In the genomic region with DNA sequence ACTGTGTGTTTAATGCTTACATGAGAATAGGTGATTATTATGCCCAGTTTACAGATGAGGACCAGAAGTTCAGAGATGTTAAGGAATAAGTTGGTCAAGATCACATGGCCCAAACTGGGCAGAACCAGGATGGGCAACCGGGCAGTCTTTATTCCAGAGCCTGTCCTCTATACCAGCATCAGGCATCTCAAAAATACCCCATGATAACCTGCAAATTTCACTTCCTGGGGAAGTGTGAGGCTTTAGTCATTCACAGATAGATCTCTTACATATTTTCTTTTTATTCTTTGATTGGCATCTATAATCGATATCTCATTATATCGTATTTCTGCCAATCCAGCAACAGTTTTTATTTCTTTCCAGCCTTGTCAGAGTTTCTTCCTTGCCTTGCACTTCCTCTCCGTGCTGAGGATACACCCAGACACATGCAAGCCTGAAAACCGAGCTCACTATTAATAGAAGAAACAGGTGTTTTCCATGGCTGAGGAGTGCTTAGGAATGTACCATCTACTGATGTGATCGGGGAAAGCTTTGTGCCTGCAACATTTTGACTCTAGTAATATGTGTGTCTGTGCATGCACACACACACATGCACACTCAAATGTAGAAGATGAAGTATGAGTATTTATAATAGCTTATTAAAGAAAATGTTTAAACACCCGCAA, we compare ENCODE assay signal across 9 cellular contexts.
DNase-seq lines count a peak whose midpoint lies in the region; ATAC-seq lines count a peak whose summit lies in the region.
"Had no signal": no experiment of that assay in that cellular context is flagged by ENCODE, and none has a peak within 500 bp of the region (broad histone marks: within the 10 kb centered on the region; RNA-seq: fewer than 3 reads in every experiment).

No MANE protein-coding gene starts in this region.

- H3K27ac ChIP-seq in KOPT-K1 (ENCODE audit: low read depth, low read length, poor library complexity, severe bottlenecking): peak overlapping the region; percentile 62

- H3K27me3 Mint-ChIP-seq in activated CD4-positive, alpha-beta T cell treated with anti-CD3 and anti-CD28 coated beads for 36 hours: no peaks in the 10 kb centered on the region

- H3K9me3 Mint-ChIP-seq in activated CD4-positive, alpha-beta T cell treated with anti-CD3 and anti-CD28 coated beads for 36 hours (ENCODE audit: low read depth): no peaks in the 10 kb centered on the region

- peak; percentile 6 for ATAC-seq in activated CD4-positive, alpha-beta T cell treated with anti-CD3 and anti-CD28 coated beads for 36 hours
- peak; percentile 25 for ATAC-seq in GM21825 (IDR thresholded peaks at IDR 0.05; ENCODE audit: unreplicated experiment)

- CTCF ChIA-PET in activated CD4-positive, alpha-beta T cell treated with anti-CD3 and anti-CD28 coated beads for 36 hours (lab: Charles Lee): interaction anchor here (0.5 to 6.1 kb wide), 5 partner anchors 9 to 60 kb away, joined by 3 to 34 read pairs (median 4); no protein-coding TSS in a partner anchor

- peaks cover 50% of the 10 kb centered on the region for H3K36me3 Mint-ChIP-seq in activated CD4-positive, alpha-beta T cell treated with anti-CD3 and anti-CD28 coated beads for 36 hours (ENCODE audit: low read depth)

- DNase-seq in activated CD4-positive, alpha-beta T cell treated with anti-CD3 and anti-CD28 coated beads for 36 hours: no peak
- no peak for DNase-seq in activated CD4-positive, alpha-beta T cell treated with anti-CD3 and anti-CD28 coated beads for 1 hour
- DNase-seq in putamen (ENCODE audit: low spot score): peak; percentile 41
- DNase-seq in NCI-H774 (lab: John Stamatoyannopoulos, UW): no peak
- no peak for DNase-seq in NCI-H1417 (lab: John Stamatoyannopoulos, UW)
- no peak for DNase-seq in RPMI8226
- DNase-seq: SW 1271 had no signal

- POLR2A ChIA-PET in activated CD4-positive, alpha-beta T cell treated with anti-CD3 and anti-CD28 coated beads for 36 hours (lab: Charles Lee): interaction anchor here (1.1 kb wide), 1 partner anchor 13 kb away, joined by 3 read pairs; no protein-coding TSS in a partner anchor

- no peak overlapping the region for H3K4me3 Mint-ChIP-seq in activated CD4-positive, alpha-beta T cell treated with anti-CD3 and anti-CD28 coated beads for 36 hours

- H3K27ac Mint-ChIP-seq in activated CD4-positive, alpha-beta T cell treated with anti-CD3 and anti-CD28 coated beads for 36 hours: peak overlapping the region; percentile 75

- no peaks in the 10 kb centered on the region for H3K9me3 ChIP-seq in KOPT-K1 (ENCODE audit: insufficient read depth, low read length, poor library complexity, severe bottlenecking)

- intact Hi-C loops in activated CD4-positive, alpha-beta T cell treated with anti-CD3 and anti-CD28 coated beads for 36 hours (cut with DNase I, micrococcal nuclease): loop anchor here in 1 of 2 experiments (1.0 kb wide), 1 partner anchor 13 kb away; no protein-coding TSS in a partner anchor

- H3K4me1 Mint-ChIP-seq in activated CD4-positive, alpha-beta T cell treated with anti-CD3 and anti-CD28 coated beads for 36 hours: peaks cover 24% of the 10 kb centered on the region

- H3K36me3 ChIP-seq in KOPT-K1 (ENCODE audit: insufficient read depth, low read length): no peaks in the 10 kb centered on the region
